ENCODE assay signal across 12 cellular contexts in genomic region chr13:113970810-113971470, GRCh38. TPM values are rescaled to one million over a fixed set of nuclear protein-coding genes. Genes with fewer than 3 reads are reported as not detected.
DNase-seq lines count a peak whose midpoint lies in the region; ATAC-seq, FAIRE-seq and TF ChIP-seq lines count a peak whose summit lies in the region.
"Had no signal": no experiment of that assay in that cellular context is flagged by ENCODE, and none has a peak within 500 bp of the region (broad histone marks: within the 10 kb centered on the region; RNA-seq: fewer than 3 reads in every experiment).

No MANE protein-coding gene starts in this region.

- H3K27me3 Mint-ChIP-seq in activated CD8-positive, alpha-beta T cell treated with anti-CD3 and anti-CD28 coated beads for 36 hours = no peaks in the 10 kb centered on the region

- H3K4me1 Mint-ChIP-seq in activated CD8-positive, alpha-beta T cell treated with anti-CD3 and anti-CD28 coated beads for 36 hours (ENCODE audit: low read depth) = peaks cover 2% of the 10 kb centered on the region

- H3K79me2 ChIP-seq in mammary epithelial cell (ENCODE audit: insufficient read depth, low read length) = no peaks in the 10 kb centered on the region

- no peak for TF ChIP-seq POLR2A in GM12892 (IDR thresholded peaks at IDR 0.05; ENCODE audit: low read depth, low read length)

- TF ChIP-seq CTCF in LNCaP clone FGC (IDR thresholded peaks at IDR 0.05; ENCODE audit: control insufficient read depth, extremely low read depth, insufficient read depth) = no peak
- no peak for TF ChIP-seq CTCF in mammary epithelial cell (conservative IDR thresholded peaks at IDR 0.05 in 1 of 2, IDR thresholded peaks at IDR 0.05 in 1 of 2; ENCODE audit: extremely low read depth in 1 of 2, insufficient read depth in 1 of 2, low read depth in 1 of 2, low read length in 2 of 2)
- TF ChIP-seq CTCF in activated CD8-positive, alpha-beta T cell treated with anti-CD3 and anti-CD28 coated beads for 36 hours (IDR thresholded peaks at IDR 0.05) = no peak

- no peaks in the 10 kb centered on the region for H3K9me3 Mint-ChIP-seq in activated CD8-positive, alpha-beta T cell treated with anti-CD3 and anti-CD28 coated beads for 36 hours
- H3K9me3 Mint-ChIP-seq: activated T-helper 1 cell treated with anti-CD3 and anti-CD28 coated beads, Interleukin-12 subunit alpha, Interleukin-12 subunit beta, Interleukin-2, Interleukin-4 antibody, amounts not matched to agents 30 ng/mL and 10 ng/mL and 1 ng/mL, durations not matched to agents 14 hours and 24 hours and 36 hours had no signal

- H3K27ac ChIP-seq in mammary epithelial cell (ENCODE audit: insufficient read depth, low read depth, low read length) = no peak overlapping the region
- peak overlapping the region; percentile 60 for H3K27ac ChIP-seq in layer of hippocampus (ENCODE audit: low read depth, low read length)
- peak overlapping the region; percentile 74 for H3K27ac ChIP-seq in subcutaneous abdominal adipose tissue (ENCODE audit: low read depth, low read length)

- H3K36me3 ChIP-seq in mammary epithelial cell (ENCODE audit: insufficient read depth, low read length) = no peaks in the 10 kb centered on the region
- H3K36me3 ChIP-seq in subcutaneous abdominal adipose tissue (ENCODE audit: control insufficient read depth in 5 of 5, insufficient read depth in 5 of 5, low read length in 5 of 5) = peaks cover 0 to 32% (median 18%) of the 10 kb centered on the region in 5 donors

- peak overlapping the region; percentile 69 for H3K4me2 ChIP-seq in mammary epithelial cell (ENCODE audit: insufficient read depth, low read depth, low read length)

- no peak for FAIRE-seq in GM12892 (lab: Jason Lieb, UNC)
- FAIRE-seq: D721Med, GM18507 had no signal

- no peak overlapping the region for H3K27ac Mint-ChIP-seq in activated CD8-positive, alpha-beta T cell treated with anti-CD3 and anti-CD28 coated beads for 36 hours
- H3K27ac Mint-ChIP-seq: activated T-helper 1 cell treated with anti-CD3 and anti-CD28 coated beads, Interleukin-12 subunit alpha, Interleukin-12 subunit beta, Interleukin-2, Interleukin-4 antibody, amounts not matched to agents 30 ng/mL and 10 ng/mL and 1 ng/mL, durations not matched to agents 14 hours and 24 hours and 36 hours had no signal

- in situ Hi-C loops in mammary epithelial cell (cut with MboI; ENCODE audit: low sequenced_read_pairs in 2 of 2) = no loop called here

- intact Hi-C loops in mammary epithelial cell (cut with micrococcal nuclease) = no loop called here
- intact Hi-C loops in activated CD8-positive, alpha-beta T cell treated with anti-CD3 and anti-CD28 coated beads for 36 hours (cut with micrococcal nuclease) = no loop called here

- H3K4me3 ChIP-seq in LNCaP clone FGC (ENCODE audit: low read depth, low read length) (peak overlapping the region; percentile 41), mammary epithelial cell (replicated peaks in 1 of 3; ENCODE audit: insufficient read depth in 1 of 3, low read depth in 2 of 3, low read length in 3 of 3) (no peak overlapping the region), subcutaneous abdominal adipose tissue (ENCODE audit: low read depth in 1 of 5, low read length in 5 of 5) (no peak overlapping the region)

- peaks cover 7% of the 10 kb centered on the region for H3K36me3 Mint-ChIP-seq in activated CD8-positive, alpha-beta T cell treated with anti-CD3 and anti-CD28 coated beads for 36 hours (ENCODE audit: low read depth)

- CTCF ChIA-PET in mammary epithelial cell (lab: Charles Lee; ENCODE audit: low non-redundant PET) = no interaction called here
- CTCF ChIA-PET in activated CD8-positive, alpha-beta T cell treated with anti-CD3 and anti-CD28 coated beads for 36 hours (lab: Charles Lee) = no interaction called here

- H2AFZ ChIP-seq in mammary epithelial cell (ENCODE audit: low read depth, low read length) = peak overlapping the region; percentile 58

- no TSS peak for BruUV-seq in mammary epithelial cell (replicated peaks; lab: Mats Ljungman, UMichigan)

- no peak for ATAC-seq in activated CD8-positive, alpha-beta T cell treated with anti-CD3 and anti-CD28 coated beads for 36 hours

- POLR2A ChIA-PET in activated CD8-positive, alpha-beta T cell treated with anti-CD3 and anti-CD28 coated beads for 36 hours (lab: Charles Lee) = interaction anchor here (0.5 kb wide), 1 partner anchor 343 kb away, joined by 3 read pairs; no protein-coding TSS in a partner anchor

- no peaks in the 10 kb centered on the region for H4K20me1 ChIP-seq in mammary epithelial cell (ENCODE audit: insufficient read depth, low read length)

- peaks cover 21% of the 10 kb centered on the region for H3K4me1 ChIP-seq in mammary epithelial cell (ENCODE audit: insufficient read depth, low read length)
- H3K4me1 ChIP-seq in subcutaneous abdominal adipose tissue (ENCODE audit: control insufficient read depth in 5 of 5, insufficient read depth in 5 of 5, low read length in 5 of 5) = peaks cover 10 to 33% (median 25%) of the 10 kb centered on the region in 5 donors

- H3K4me3 Mint-ChIP-seq in activated CD8-positive, alpha-beta T cell treated with anti-CD3 and anti-CD28 coated beads for 36 hours = no peak overlapping the region
- H3K4me3 Mint-ChIP-seq: activated T-helper 1 cell treated with anti-CD3 and anti-CD28 coated beads, Interleukin-12 subunit alpha, Interleukin-12 subunit beta, Interleukin-2, Interleukin-4 antibody, amounts not matched to agents 30 ng/mL and 10 ng/mL and 1 ng/mL, durations not matched to agents 14 hours and 24 hours and 36 hours had no signal

- H3K27me3 ChIP-seq in mammary epithelial cell (ENCODE audit: insufficient read depth, low read length) = no peaks in the 10 kb centered on the region
- H3K27me3 ChIP-seq in layer of hippocampus (ENCODE audit: control insufficient read depth, insufficient read depth, low read length) = no peaks in the 10 kb centered on the region
- no peaks in the 10 kb centered on the region for H3K27me3 ChIP-seq in subcutaneous abdominal adipose tissue (ENCODE audit: control insufficient read depth in 5 of 5, insufficient read depth in 4 of 5, low read length in 5 of 5)

- H3K9ac ChIP-seq in mammary epithelial cell (ENCODE audit: insufficient read depth, low read length) (no peak overlapping the region), subcutaneous abdominal adipose tissue (ENCODE audit: low read length in 5 of 5) (peak overlapping the region in 2 of 5 donors; percentile 64)

- 21% methylated on average over 18 of the region's 19 CpGs for WGBS in mammary epithelial cell (ENCODE audit: low coverage, missing lambda C conversion rate)

- no peaks in the 10 kb centered on the region for H3K9me3 ChIP-seq in mammary epithelial cell (replicated peaks; ENCODE audit: insufficient read depth, low read length)
- no peaks in the 10 kb centered on the region for H3K9me3 ChIP-seq in subcutaneous abdominal adipose tissue (ENCODE audit: control insufficient read depth in 5 of 5, low read length in 5 of 5)

- peak; percentile 99 for DNase-seq in LNCaP clone FGC (ENCODE audit: low read depth)
- peak; percentile 79 for DNase-seq in mammary epithelial cell
- no peak for DNase-seq in NCI-H1417 (lab: John Stamatoyannopoulos, UW)
- DNase-seq in SKM-1 treated with dmso at 0.1 percent for 144 hours (lab: John Stamatoyannopoulos, UW; ENCODE audit: unreplicated experiment) = no peak
- DNase-seq in GM12892 (ENCODE audit: insufficient read length) = no peak
- no peak for DNase-seq in activated CD8-positive, alpha-beta T cell treated with anti-CD3 and anti-CD28 coated beads for 36 hours
- DNase-seq: effector CD4-positive, alpha-beta T cell had no signal

- dilution Hi-C loops in mammary epithelial cell (cut with HindIII; ENCODE audit: low sequenced_read_pairs) = no loop called here

RNA-seq across cellular contexts. Expression of gene C13orf46, which starts 2.9 kb away (rescaled TPM):
- total RNA-seq in mammary epithelial cell = under 1 TPM; 0.26 to 0.33 TPM
- 0.09 TPM for polyA plus RNA-seq in mammary epithelial cell
- polyA minus RNA-seq in mammary epithelial cell = not detected
- 0.08 TPM for polyA plus RNA-seq in GM12892 (2012; ENCODE audit: missing spikeins)
- total RNA-seq in activated CD8-positive, alpha-beta T cell treated with anti-CD3 and anti-CD28 coated beads for 36 hours = 1 to 10 TPM; 1.6 to 1.9 TPM

Comparison
In these comparisons a context has a peak if more than half of its experiments do, and no peak if none do; other contexts are left out.
1. DNase-seq: peak in LNCaP clone FGC (single experiment) and mammary epithelial cell (single experiment); none in NCI-H1417 (0 of 3), SKM-1 treated with dmso at 0.1 percent for 144 hours (single experiment), GM12892 (single experiment) and activated CD8-positive, alpha-beta T cell treated with anti-CD3 and anti-CD28 coated beads for 36 hours (single experiment).